ENCODE assay signal across 10 cellular contexts in the genomic region with DNA sequence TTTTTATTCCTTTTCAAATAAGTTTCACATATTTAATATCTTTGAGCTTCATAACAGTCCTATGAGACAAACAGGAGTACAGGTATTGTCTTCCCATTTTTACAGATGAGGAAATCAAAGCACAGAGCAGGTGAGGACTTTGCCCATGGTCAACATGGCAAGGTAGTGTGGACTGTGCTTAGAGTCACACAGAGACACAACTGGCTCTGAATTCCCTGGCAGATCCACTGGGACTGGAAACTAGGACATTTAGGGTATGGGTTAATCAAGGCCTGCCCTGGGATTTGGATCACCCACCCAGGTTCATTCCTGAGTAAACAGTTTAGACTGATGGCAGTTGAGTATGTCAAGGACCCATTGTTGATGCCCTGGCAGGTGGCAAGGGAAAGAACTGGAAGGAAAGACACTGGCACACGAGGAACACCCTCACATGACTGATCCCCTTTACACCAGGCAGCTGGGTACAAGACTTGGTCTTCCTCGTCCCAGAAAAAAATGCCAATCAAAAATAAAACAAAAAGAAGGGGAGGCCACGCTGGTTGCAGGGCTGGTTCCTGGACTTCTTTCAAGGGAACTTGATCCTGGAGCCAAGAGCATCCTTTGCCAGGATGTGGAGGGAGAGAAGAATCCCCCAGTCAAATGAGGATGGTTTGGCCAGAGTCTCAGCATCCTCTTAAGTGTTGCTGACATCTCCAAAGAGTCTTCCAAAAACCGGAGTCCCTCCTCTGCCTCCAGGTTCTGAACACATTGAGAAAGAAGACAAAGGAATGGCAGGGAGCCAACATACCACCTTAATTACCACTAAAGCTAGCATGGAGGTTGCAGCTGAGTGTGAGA. TPM values are rescaled to one million over a fixed set of nuclear protein-coding genes. Genes with fewer than 3 reads are reported as not detected.
A peak's percentile ranks its signal among the peaks of the same experiment; 100 is the strongest.
DNase-seq lines count a peak whose midpoint lies in the region; ATAC-seq lines count a peak whose summit lies in the region.
"Had no signal": no experiment of that assay in that cellular context is flagged by ENCODE, and none has a peak within 500 bp of the region (broad histone marks: within the 10 kb centered on the region; RNA-seq: fewer than 3 reads in every experiment).

No MANE protein-coding gene starts in this region.

- intact Hi-C loops in Right ventricle myocardium inferior (cut with DNase I) = no loop called here
- intact Hi-C loops in cardiac septum (cut with DNase I) = loop anchor here (2.0 kb wide), 1 partner anchor 35 kb away; a partner anchor contains a TSS

- H2BK15ac ChIP-seq in mesendoderm (replicated peaks; ENCODE audit: low read depth) = no peak overlapping the region

- WGBS in mesendoderm (ENCODE audit: extremely low coverage, insufficient coverage, low lambda C conversion rate) = no CpG with 5 or more reads among the region's 4 CpGs

- H2AK5ac ChIP-seq in mesendoderm (ENCODE audit: low read length) = no peak overlapping the region

- peaks cover 5% of the 10 kb centered on the region for H3K79me1 ChIP-seq in mesendoderm (ENCODE audit: low read length)

- peaks cover 35% of the 10 kb centered on the region for H3K4me1 ChIP-seq in mesendoderm (ENCODE audit: control insufficient read depth, low read depth, low read length)

- no peak overlapping the region for H3K27ac ChIP-seq in mesendoderm (ENCODE audit: low read depth, low read length)

- H2BK5ac ChIP-seq in mesendoderm (ENCODE audit: low read length) = no peak overlapping the region

- no peak overlapping the region for H2BK120ac ChIP-seq in mesendoderm (ENCODE audit: low read depth, low read length)

- no peak overlapping the region for H3K4me3 ChIP-seq in mesendoderm (ENCODE audit: low read length)

- peak; percentile 3 for ATAC-seq in Right ventricle myocardium inferior
- no peak for ATAC-seq in HG02970 (IDR thresholded peaks at IDR 0.05; ENCODE audit: low FRiP score, unreplicated experiment)
- ATAC-seq in GM19397 (IDR thresholded peaks at IDR 0.05; ENCODE audit: unreplicated experiment) = no peak

- H3K27me3 ChIP-seq in mesendoderm (ENCODE audit: insufficient read depth, low read length, poor library complexity) = no peaks in the 10 kb centered on the region

- no peaks in the 10 kb centered on the region for H3K79me2 ChIP-seq in mesendoderm (ENCODE audit: control insufficient read depth, insufficient read depth, low read length)

- H3K4ac ChIP-seq in mesendoderm (ENCODE audit: low read depth, low read length) = no peak overlapping the region

- no peak overlapping the region for H4K8ac ChIP-seq in mesendoderm (ENCODE audit: low read depth, low read length)

- no peak overlapping the region for H4K5ac ChIP-seq in mesendoderm (ENCODE audit: low read length)

- H3K9ac ChIP-seq in mesendoderm (ENCODE audit: low read length) = no peak overlapping the region

- no peak overlapping the region for H3K18ac ChIP-seq in mesendoderm (ENCODE audit: low read length)

- DNase-seq in Right ventricle myocardium inferior (ENCODE audit: missing footprints) (no peak), cardiac septum (ENCODE audit: low spot score) (no peak), cerebellum (ENCODE audit: low spot score) (peak; percentile 46), mesendoderm (peak; percentile 71), DMS114 treated with DMSO at 0.1 percent for 48 hours (lab: John Stamatoyannopoulos, UW; ENCODE audit: unreplicated experiment) (no peak), hepatic stellate cell (ENCODE audit: low spot score) (no peak)
- DNase-seq: activated naive CD8-positive, alpha-beta T cell treated with anti-CD3 and anti-CD28 coated beads, Interleukin-2, amount 10 ng/mL, durations not matched to agents 7 days and 5 days; CD4-positive, CD25-positive, alpha-beta regulatory T cell had no signal

- no peak overlapping the region for H3K56ac ChIP-seq in mesendoderm (ENCODE audit: low read length)

- no peaks in the 10 kb centered on the region for H3K36me3 ChIP-seq in mesendoderm (ENCODE audit: control insufficient read depth, insufficient read depth, low read length)

- no peak overlapping the region for H3K23ac ChIP-seq in mesendoderm (ENCODE audit: low read length)

- H3K4me2 ChIP-seq in mesendoderm (ENCODE audit: low read length) = no peak overlapping the region

RNA-seq across cellular contexts. Expression of a gene that starts 34.9 kb away (rescaled TPM):
- total RNA-seq in Right ventricle myocardium inferior (37.6 TPM), cardiac septum (64.6 TPM), cerebellum (185 TPM)
- polyA plus RNA-seq in mesendoderm (2013, experiment 1 of 2) = 15.7 TPM
- 15.7 TPM for polyA plus RNA-seq in mesendoderm (2013, experiment 2 of 2)

RNA-seq across cellular contexts. Expression of a gene that starts 37.0 kb away (rescaled TPM):
- 1.4 TPM for total RNA-seq in Right ventricle myocardium inferior
- total RNA-seq in cardiac septum = 1.0 TPM
- total RNA-seq in cerebellum = 0.73 TPM
- 0.65 TPM for polyA plus RNA-seq in mesendoderm (2013, experiment 1 of 2)
- polyA plus RNA-seq in mesendoderm (2013, experiment 2 of 2) = 0.84 TPM
- total RNA-seq: CD4-positive, CD25-positive, alpha-beta regulatory T cell had no signal
- polyA plus RNA-seq: CD4-positive, CD25-positive, alpha-beta regulatory T cell had no signal

Comparison
In these comparisons a context has a peak if more than half of its experiments do, and no peak if none do; other contexts are left out.
1. DNase-seq: peak in cerebellum (single experiment) and mesendoderm (single experiment); none in Right ventricle myocardium inferior (single experiment), cardiac septum (single experiment), DMS114 treated with DMSO at 0.1 percent for 48 hours (single experiment) and hepatic stellate cell (single experiment).